Comparison of ENCODE assay signal across 1 cellular context in the genomic region with DNA sequence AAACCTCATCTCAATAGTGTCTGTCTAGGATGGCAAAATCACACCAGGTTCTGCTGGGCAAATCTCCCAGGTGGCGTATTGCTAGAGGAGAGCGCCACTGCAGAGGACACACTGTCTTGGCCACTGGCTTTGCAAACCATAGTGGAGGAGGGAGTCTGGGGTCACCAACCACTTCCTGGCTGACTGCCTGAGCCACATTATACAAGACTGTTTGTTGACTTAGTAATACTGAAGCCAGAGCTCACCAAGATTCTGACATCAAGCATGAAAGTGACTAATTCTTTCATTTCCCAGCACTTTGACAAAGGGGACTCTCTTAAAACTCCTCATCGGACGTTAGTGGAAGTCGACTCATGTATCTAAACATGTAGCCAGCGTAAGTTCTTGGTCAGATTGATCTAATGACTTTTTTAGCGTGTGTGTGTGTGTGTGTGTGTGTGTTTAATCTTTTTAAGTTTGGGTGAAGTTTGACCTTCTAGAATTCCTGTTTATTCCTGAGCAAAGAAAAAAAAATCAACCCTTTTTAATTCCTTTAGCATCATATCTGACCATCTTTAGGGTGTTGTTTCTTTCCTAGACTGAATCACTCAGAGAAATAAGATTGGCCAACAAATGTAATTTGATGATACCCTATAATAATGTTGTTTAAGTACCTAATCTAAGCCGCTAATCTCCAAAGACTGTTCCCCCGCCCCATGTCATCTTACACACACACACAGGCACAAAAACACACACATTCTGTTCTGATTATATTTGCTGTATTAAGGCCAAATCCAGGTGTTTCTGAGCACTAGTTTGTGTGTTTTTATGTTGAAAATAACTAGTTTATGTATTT.
A peak's percentile ranks its signal among the peaks of the same experiment; 100 is the strongest.
TF ChIP-seq lines count a peak whose summit lies in the region.

No MANE protein-coding gene starts in this region.

TF ChIP-seq in liver, 16 proteins besides CTCF, POLR2A, EP300 and RAD21 (continued from another document):
- TF ChIP-seq, protein P1, sequence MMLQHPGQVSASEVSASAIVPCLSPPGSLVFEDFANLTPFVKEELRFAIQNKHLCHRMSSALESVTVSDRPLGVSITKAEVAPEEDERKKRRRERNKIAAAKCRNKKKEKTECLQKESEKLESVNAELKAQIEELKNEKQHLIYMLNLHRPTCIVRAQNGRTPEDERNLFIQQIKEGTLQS (IDR thresholded peaks at IDR 0.05), result peak; percentile 34
- TF ChIP-seq HNF4A (conservative IDR thresholded peaks at IDR 0.05) (peak; percentile 23 to 61), GABPA (IDR thresholded peaks at IDR 0.05 in 1 of 2, conservative IDR thresholded peaks at IDR 0.05 in 1 of 2) (no peak)
- TF ChIP-seq, protein P2, sequence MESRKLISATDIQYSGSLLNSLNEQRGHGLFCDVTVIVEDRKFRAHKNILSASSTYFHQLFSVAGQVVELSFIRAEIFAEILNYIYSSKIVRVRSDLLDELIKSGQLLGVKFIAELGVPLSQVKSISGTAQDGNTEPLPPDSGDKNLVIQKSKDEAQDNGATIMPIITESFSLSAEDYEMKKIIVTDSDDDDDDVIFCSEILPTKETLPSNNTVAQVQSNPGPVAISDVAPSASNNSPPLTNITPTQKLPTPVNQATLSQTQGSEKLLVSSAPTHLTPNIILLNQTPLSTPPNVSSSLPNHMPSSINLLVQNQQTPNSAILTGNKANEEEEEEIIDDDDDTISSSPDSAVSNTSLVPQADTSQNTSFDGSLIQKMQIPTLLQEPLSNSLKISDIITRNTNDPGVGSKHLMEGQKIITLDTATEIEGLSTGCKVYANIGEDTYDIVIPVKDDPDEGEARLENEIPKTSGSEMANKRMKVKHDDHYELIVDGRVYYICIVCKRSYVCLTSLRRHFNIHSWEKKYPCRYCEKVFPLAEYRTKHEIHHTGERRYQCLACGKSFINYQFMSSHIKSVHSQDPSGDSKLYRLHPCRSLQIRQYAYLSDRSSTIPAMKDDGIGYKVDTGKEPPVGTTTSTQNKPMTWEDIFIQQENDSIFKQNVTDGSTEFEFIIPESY (IDR thresholded peaks at IDR 0.05), result no peak
